In the genomic region with DNA sequence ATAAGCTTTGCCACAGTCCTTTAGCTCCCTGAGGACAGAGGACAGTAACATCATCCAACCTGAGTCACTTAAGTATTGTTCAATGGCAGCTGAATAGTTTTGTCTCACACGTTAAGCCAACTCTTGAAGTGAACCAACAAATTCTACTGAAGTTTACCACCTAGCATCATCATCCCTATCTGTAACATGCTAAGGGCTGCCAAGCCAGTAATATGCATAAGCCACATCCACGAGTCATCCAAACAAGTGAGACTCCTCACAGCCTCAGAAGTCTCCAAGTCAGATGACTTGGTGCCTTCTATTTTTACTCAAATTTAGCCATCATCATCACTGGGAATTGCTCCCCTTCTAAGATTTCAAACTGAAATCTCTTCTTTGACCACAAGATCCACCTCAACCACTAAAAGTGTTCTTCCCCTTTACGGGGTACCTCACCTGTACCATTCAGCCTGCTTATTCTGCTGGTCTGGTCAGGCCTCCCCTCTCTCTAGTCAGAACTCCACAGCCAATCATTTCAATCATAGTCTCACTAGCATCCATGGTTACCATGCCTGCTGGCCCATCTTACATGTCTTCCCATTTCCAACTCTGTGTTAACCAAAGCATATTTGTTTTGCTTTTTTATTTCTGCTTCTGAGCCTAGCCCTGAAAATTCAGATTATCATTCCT, we compare ENCODE assay signal across 11 cellular contexts.
DNase-seq lines count a peak whose midpoint lies in the region; ATAC-seq and TF ChIP-seq lines count a peak whose summit lies in the region.
"Had no signal": no experiment of that assay in that cellular context is flagged by ENCODE, and none has a peak within 500 bp of the region (broad histone marks: within the 10 kb centered on the region; RNA-seq: fewer than 3 reads in every experiment).

No MANE protein-coding gene starts in this region.

- peaks cover 0 to 7% (median 3%) of the 10 kb centered on the region in 4 donors for H3K4me1 ChIP-seq in tibial nerve

- no peaks in the 10 kb centered on the region for H3K27me3 ChIP-seq in tibial nerve

- WGBS in tibial nerve, 2 donors = 88 to 95% methylated on average over 3 of the region's 3 CpGs

- no peak overlapping the region for H3K27ac ChIP-seq in tibial nerve
- H3K27ac ChIP-seq: coronary artery, SK-N-MC had no signal

- TF ChIP-seq EP300 in tibial nerve (IDR thresholded peaks at IDR 0.05) = no peak

- no peak overlapping the region for H3K4me3 ChIP-seq in tibial nerve
- H3K4me3 ChIP-seq: coronary artery, SK-N-MC had no signal

- TF ChIP-seq POLR2A in tibial nerve (IDR thresholded peaks at IDR 0.05) = no peak

- H3K36me3 ChIP-seq in tibial nerve = no peaks in the 10 kb centered on the region

- no peaks in the 10 kb centered on the region for H3K27me3 Mint-ChIP-seq in activated naive CD4-positive, alpha-beta T cell treated with anti-CD3 and anti-CD28 coated beads, Interleukin-2, amount 10 ng/mL, durations not matched to agents 7 days and 5 days

- H3K36me3 Mint-ChIP-seq in activated naive CD4-positive, alpha-beta T cell treated with anti-CD3 and anti-CD28 coated beads, Interleukin-2, amount 50 U/mL, for 72 hours = no peaks in the 10 kb centered on the region
- H3K36me3 Mint-ChIP-seq in activated naive CD4-positive, alpha-beta T cell treated with anti-CD3 and anti-CD28 coated beads, Interleukin-2, amount 10 ng/mL, durations not matched to agents 7 days and 5 days = peaks cover 4% of the 10 kb centered on the region

- H3K27ac Mint-ChIP-seq in activated naive CD4-positive, alpha-beta T cell treated with anti-CD3 and anti-CD28 coated beads, Interleukin-2, amount 50 U/mL, for 72 hours = peak overlapping the region; percentile 15 to 57
- H3K27ac Mint-ChIP-seq in activated naive CD4-positive, alpha-beta T cell treated with anti-CD3 and anti-CD28 coated beads, Interleukin-2, amount 10 ng/mL, durations not matched to agents 7 days and 5 days = no peak overlapping the region

- peaks cover 8% of the 10 kb centered on the region for H3K4me1 Mint-ChIP-seq in activated naive CD4-positive, alpha-beta T cell treated with anti-CD3 and anti-CD28 coated beads, Interleukin-2, amount 10 ng/mL, durations not matched to agents 7 days and 5 days

- CTCF ChIA-PET in activated naive CD4-positive, alpha-beta T cell treated with anti-CD3 and anti-CD28 coated beads, Interleukin-2, amount 10 ng/mL, durations not matched to agents 7 days and 5 days (lab: Charles Lee) = no interaction called here

- TF ChIP-seq CTCF in tibial nerve (IDR thresholded peaks at IDR 0.05) = no peak

- DNase-seq in activated naive CD4-positive, alpha-beta T cell treated with anti-CD3 and anti-CD28 coated beads, Interleukin-2, amount 50 U/mL, for 72 hours (ENCODE audit: low spot score in 2 of 2) = peak in 1 of 2 donors; percentile 35
- no peak for DNase-seq in activated naive CD4-positive, alpha-beta T cell treated with anti-CD3 and anti-CD28 coated beads, Interleukin-2, amount 10 ng/mL, durations not matched to agents 7 days and 5 days
- DNase-seq in fibroblast of gingiva (ENCODE audit: low read depth) (peak; percentile 62), NCI-H2081 treated with DMSO at 0.1 percent for 48 hours (lab: John Stamatoyannopoulos, UW) (no peak), tibial nerve (ENCODE audit: low spot score in 2 of 2) (no peak)
- peak; percentile 37 for DNase-seq in stimulated activated CD8-positive, alpha-beta memory T cell treated with anti-CD3 and anti-CD28 coated beads, Interleukin-4, amount 100 ng/mL, for 48 hours
- DNase-seq: NCI-H2227 treated with DMSO at 0.1 percent for 48 hours had no signal

- peaks cover 0 to 4% of the 10 kb centered on the region in 2 donors for H3K9me3 Mint-ChIP-seq in activated naive CD4-positive, alpha-beta T cell treated with anti-CD3 and anti-CD28 coated beads, Interleukin-2, amount 50 U/mL, for 72 hours
- no peaks in the 10 kb centered on the region for H3K9me3 Mint-ChIP-seq in activated naive CD4-positive, alpha-beta T cell treated with anti-CD3 and anti-CD28 coated beads, Interleukin-2, amount 10 ng/mL, durations not matched to agents 7 days and 5 days

- H3K9me3 ChIP-seq in tibial nerve = no peaks in the 10 kb centered on the region

- no peak overlapping the region for H3K4me3 Mint-ChIP-seq in activated naive CD4-positive, alpha-beta T cell treated with anti-CD3 and anti-CD28 coated beads, Interleukin-2, amount 10 ng/mL, durations not matched to agents 7 days and 5 days

- peak; percentile 98 to 99 for ATAC-seq in activated naive CD4-positive, alpha-beta T cell treated with anti-CD3 and anti-CD28 coated beads, Interleukin-2, amount 50 U/mL, for 72 hours
- ATAC-seq in SK-N-SH treated with all-trans-retinoic acid at 6 μM for 48 hours = peak; percentile 61; the same call in 2 of the 3 replicates
- no peak for ATAC-seq in GM18519 (IDR thresholded peaks at IDR 0.05; ENCODE audit: low FRiP score, unreplicated experiment)

TF ChIP-seq in SK-N-SH treated with all-trans-retinoic acid at 6 μM for 48 hours, 23 proteins besides CTCF, POLR2A, EP300 and RAD21:
- TF ChIP-seq RARB (CRISPR knock-in tag; IDR thresholded peaks at IDR 0.05) (no peak), ZC3H10 (CRISPR knock-in tag; IDR thresholded peaks at IDR 0.05) (no peak), ZNF565 (CRISPR knock-in tag; conservative IDR thresholded peaks at IDR 0.05; ENCODE audit: low read depth) (no peak), TCF4 (CRISPR knock-in tag; IDR thresholded peaks at IDR 0.05; ENCODE audit: borderline replicate concordance) (no peak), ZNF70 (CRISPR knock-in tag; IDR thresholded peaks at IDR 0.05) (no peak), OSR1 (CRISPR knock-in tag; IDR thresholded peaks at IDR 0.05) (no peak), ZFP30 (CRISPR knock-in tag; IDR thresholded peaks at IDR 0.05) (no peak), GLIS3 (CRISPR knock-in tag; IDR thresholded peaks at IDR 0.05) (no peak), POU6F1 (CRISPR knock-in tag; IDR thresholded peaks at IDR 0.05; ENCODE audit: borderline replicate concordance, low read depth) (no peak), ZNF8 (CRISPR knock-in tag; IDR thresholded peaks at IDR 0.05) (no peak)

Comparison
In these comparisons a context has a peak if more than half of its experiments do, and no peak if none do; other contexts are left out.
1. DNase-seq: peak in fibroblast of gingiva (single experiment) and stimulated activated CD8-positive, alpha-beta memory T cell treated with anti-CD3 and anti-CD28 coated beads, Interleukin-4, amount 100 ng/mL, for 48 hours (single experiment); none in activated naive CD4-positive, alpha-beta T cell treated with anti-CD3 and anti-CD28 coated beads, Interleukin-2, amount 10 ng/mL, durations not matched to agents 7 days and 5 days (single experiment), NCI-H2081 treated with DMSO at 0.1 percent for 48 hours (single experiment) and tibial nerve (0 of 2).